In the genomic region with DNA sequence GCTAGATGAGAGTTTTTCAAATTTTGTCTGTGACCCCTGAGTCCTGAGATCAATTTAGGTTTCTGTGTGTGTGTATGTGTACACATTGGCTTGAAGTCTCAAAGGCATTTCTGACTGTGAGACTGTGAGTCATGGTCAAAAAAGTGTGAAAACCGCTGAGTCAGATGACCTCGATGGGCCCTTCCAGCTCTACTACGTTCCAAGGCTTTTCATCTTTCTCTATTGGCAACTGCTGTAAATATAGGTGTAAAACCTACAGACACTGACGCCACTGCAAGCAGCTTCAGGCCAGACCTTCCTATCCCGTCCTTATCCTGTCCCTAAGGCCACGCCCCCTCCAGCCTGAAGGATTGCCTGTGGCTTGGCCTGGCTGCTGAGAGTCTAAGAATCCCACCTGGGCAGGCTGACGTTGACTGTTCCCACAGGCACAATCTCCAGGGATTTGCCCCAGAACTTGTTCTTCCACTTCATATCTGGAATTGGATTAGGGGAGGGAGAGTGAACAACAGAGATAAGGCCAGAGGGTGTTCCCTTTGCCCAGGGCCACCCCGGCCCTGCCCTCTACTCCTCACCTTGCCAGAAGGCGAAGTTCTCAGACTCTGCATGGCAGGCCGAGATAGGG, we compare ENCODE assay signal across 1 cellular context.
TF ChIP-seq lines count a peak whose summit lies in the region.

No MANE protein-coding gene starts in this region.

TF ChIP-seq in GM12878, 131 proteins besides CTCF, POLR2A, EP300 and RAD21:
- TF ChIP-seq, protein P1, sequence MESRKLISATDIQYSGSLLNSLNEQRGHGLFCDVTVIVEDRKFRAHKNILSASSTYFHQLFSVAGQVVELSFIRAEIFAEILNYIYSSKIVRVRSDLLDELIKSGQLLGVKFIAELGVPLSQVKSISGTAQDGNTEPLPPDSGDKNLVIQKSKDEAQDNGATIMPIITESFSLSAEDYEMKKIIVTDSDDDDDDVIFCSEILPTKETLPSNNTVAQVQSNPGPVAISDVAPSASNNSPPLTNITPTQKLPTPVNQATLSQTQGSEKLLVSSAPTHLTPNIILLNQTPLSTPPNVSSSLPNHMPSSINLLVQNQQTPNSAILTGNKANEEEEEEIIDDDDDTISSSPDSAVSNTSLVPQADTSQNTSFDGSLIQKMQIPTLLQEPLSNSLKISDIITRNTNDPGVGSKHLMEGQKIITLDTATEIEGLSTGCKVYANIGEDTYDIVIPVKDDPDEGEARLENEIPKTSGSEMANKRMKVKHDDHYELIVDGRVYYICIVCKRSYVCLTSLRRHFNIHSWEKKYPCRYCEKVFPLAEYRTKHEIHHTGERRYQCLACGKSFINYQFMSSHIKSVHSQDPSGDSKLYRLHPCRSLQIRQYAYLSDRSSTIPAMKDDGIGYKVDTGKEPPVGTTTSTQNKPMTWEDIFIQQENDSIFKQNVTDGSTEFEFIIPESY (IDR thresholded peaks at IDR 0.05): no peak
- peak in 1 of 2 experiments; percentile 34; a peak in 1 of 4 replicates for TF ChIP-seq BHLHE40 (IDR thresholded peaks at IDR 0.05; ENCODE audit: borderline replicate concordance in 1 of 2, low read depth in 2 of 2, low read length in 1 of 2)
- peak; percentile 61 for TF ChIP-seq IKZF1 (conservative IDR thresholded peaks at IDR 0.05)
- TF ChIP-seq, protein P2, sequence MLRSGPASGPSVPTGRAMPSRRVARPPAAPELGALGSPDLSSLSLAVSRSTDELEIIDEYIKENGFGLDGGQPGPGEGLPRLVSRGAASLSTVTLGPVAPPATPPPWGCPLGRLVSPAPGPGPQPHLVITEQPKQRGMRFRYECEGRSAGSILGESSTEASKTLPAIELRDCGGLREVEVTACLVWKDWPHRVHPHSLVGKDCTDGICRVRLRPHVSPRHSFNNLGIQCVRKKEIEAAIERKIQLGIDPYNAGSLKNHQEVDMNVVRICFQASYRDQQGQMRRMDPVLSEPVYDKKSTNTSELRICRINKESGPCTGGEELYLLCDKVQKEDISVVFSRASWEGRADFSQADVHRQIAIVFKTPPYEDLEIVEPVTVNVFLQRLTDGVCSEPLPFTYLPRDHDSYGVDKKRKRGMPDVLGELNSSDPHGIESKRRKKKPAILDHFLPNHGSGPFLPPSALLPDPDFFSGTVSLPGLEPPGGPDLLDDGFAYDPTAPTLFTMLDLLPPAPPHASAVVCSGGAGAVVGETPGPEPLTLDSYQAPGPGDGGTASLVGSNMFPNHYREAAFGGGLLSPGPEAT (IDR thresholded peaks at IDR 0.05; ENCODE audit: low read depth): peak; percentile 35; the same call in 1 of the 2 replicates
- TF ChIP-seq NR2F1 (conservative IDR thresholded peaks at IDR 0.05): peak; percentile 75
- TF ChIP-seq EED (IDR thresholded peaks at IDR 0.05; ENCODE audit: low read depth): no peak
- no peak for TF ChIP-seq ESRRA (IDR thresholded peaks at IDR 0.05; ENCODE audit: low read length)
- no peak for TF ChIP-seq ZNF24 (IDR thresholded peaks at IDR 0.05)
- TF ChIP-seq MTA2 (IDR thresholded peaks at IDR 0.05; ENCODE audit: low read depth): peak; percentile 25; the same call in 1 of the 2 replicates
- no peak for TF ChIP-seq PAX5 (IDR thresholded peaks at IDR 0.05; ENCODE audit: borderline replicate concordance, low read depth, low read length)
- TF ChIP-seq ATF7 (IDR thresholded peaks at IDR 0.05; ENCODE audit: low read depth): peak; percentile 73
- peak; percentile 20; the same call in 1 of the 2 replicates for TF ChIP-seq RUNX3 (IDR thresholded peaks at IDR 0.05; ENCODE audit: low read length)
- peak; percentile 12 for TF ChIP-seq MEF2B (IDR thresholded peaks at IDR 0.05; ENCODE audit: partially characterized antibody, poor library complexity, severe bottlenecking)
- TF ChIP-seq, protein P3, sequence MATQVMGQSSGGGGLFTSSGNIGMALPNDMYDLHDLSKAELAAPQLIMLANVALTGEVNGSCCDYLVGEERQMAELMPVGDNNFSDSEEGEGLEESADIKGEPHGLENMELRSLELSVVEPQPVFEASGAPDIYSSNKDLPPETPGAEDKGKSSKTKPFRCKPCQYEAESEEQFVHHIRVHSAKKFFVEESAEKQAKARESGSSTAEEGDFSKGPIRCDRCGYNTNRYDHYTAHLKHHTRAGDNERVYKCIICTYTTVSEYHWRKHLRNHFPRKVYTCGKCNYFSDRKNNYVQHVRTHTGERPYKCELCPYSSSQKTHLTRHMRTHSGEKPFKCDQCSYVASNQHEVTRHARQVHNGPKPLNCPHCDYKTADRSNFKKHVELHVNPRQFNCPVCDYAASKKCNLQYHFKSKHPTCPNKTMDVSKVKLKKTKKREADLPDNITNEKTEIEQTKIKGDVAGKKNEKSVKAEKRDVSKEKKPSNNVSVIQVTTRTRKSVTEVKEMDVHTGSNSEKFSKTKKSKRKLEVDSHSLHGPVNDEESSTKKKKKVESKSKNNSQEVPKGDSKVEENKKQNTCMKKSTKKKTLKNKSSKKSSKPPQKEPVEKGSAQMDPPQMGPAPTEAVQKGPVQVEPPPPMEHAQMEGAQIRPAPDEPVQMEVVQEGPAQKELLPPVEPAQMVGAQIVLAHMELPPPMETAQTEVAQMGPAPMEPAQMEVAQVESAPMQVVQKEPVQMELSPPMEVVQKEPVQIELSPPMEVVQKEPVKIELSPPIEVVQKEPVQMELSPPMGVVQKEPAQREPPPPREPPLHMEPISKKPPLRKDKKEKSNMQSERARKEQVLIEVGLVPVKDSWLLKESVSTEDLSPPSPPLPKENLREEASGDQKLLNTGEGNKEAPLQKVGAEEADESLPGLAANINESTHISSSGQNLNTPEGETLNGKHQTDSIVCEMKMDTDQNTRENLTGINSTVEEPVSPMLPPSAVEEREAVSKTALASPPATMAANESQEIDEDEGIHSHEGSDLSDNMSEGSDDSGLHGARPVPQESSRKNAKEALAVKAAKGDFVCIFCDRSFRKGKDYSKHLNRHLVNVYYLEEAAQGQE (IDR thresholded peaks at IDR 0.05; ENCODE audit: low read depth, low read length): no peak
- TF ChIP-seq, protein P4, sequence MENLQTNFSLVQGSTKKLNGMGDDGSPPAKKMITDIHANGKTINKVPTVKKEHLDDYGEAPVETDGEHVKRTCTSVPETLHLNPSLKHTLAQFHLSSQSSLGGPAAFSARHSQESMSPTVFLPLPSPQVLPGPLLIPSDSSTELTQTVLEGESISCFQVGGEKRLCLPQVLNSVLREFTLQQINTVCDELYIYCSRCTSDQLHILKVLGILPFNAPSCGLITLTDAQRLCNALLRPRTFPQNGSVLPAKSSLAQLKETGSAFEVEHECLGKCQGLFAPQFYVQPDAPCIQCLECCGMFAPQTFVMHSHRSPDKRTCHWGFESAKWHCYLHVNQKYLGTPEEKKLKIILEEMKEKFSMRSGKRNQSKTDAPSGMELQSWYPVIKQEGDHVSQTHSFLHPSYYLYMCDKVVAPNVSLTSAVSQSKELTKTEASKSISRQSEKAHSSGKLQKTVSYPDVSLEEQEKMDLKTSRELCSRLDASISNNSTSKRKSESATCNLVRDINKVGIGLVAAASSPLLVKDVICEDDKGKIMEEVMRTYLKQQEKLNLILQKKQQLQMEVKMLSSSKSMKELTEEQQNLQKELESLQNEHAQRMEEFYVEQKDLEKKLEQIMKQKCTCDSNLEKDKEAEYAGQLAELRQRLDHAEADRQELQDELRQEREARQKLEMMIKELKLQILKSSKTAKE (IDR thresholded peaks at IDR 0.05; ENCODE audit: low read depth, poor library complexity, severe bottlenecking): peak; percentile 76
- peak; percentile 76 for TF ChIP-seq RAD51 (IDR thresholded peaks at IDR 0.05)
- TF ChIP-seq IKZF2 (IDR thresholded peaks at IDR 0.05): 0 out of 4 replicates have a peak, but pooled peaks of 1 of the 2 experiments have one; percentile 29
- TF ChIP-seq, protein P5, sequence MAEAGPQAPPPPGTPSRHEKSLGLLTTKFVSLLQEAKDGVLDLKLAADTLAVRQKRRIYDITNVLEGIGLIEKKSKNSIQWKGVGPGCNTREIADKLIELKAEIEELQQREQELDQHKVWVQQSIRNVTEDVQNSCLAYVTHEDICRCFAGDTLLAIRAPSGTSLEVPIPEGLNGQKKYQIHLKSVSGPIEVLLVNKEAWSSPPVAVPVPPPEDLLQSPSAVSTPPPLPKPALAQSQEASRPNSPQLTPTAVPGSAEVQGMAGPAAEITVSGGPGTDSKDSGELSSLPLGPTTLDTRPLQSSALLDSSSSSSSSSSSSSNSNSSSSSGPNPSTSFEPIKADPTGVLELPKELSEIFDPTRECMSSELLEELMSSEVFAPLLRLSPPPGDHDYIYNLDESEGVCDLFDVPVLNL (IDR thresholded peaks at IDR 0.05; ENCODE audit: low read depth, low read length): no peak
- TF ChIP-seq BACH1 (IDR thresholded peaks at IDR 0.05; ENCODE audit: borderline replicate concordance): peak; percentile 75; the same call in 1 of the 2 replicates
